ENCODE assay signal across 8 cellular contexts in genomic region chr7:28093617-28094232, GRCh38.
DNase-seq lines count a peak whose midpoint lies in the region; ATAC-seq and TF ChIP-seq lines count a peak whose summit lies in the region.

No MANE protein-coding gene starts in this region.

- no peaks in the 10 kb centered on the region for H3F3A ChIP-seq in GM23248 (ENCODE audit: insufficient read depth)

- ATAC-seq in upper lobe of right lung (peak; percentile 79), HG02588 (IDR thresholded peaks at IDR 0.05; ENCODE audit: unreplicated experiment) (no peak)

- intact Hi-C loops in upper lobe of right lung (cut with DNase I): no loop called here

- in situ Hi-C loops in GM23248 (cut with MboI): loop anchor here (10.0 kb wide), 1 partner anchor 899 kb away; no protein-coding TSS in a partner anchor

- no peaks in the 10 kb centered on the region for H3K36me3 ChIP-seq in GM23248 (ENCODE audit: low read depth)
- no peaks in the 10 kb centered on the region for H3K36me3 ChIP-seq in upper lobe of right lung

- 0 out of 2 replicates have a peak, but pooled peaks cover 4% of the 10 kb centered on the region for H4K20me1 ChIP-seq in GM23248 (ENCODE audit: insufficient read depth)

- WGBS in GM23248 (ENCODE audit: low coverage in 1 of 2, low lambda C conversion rate in 2 of 2, missing lambda C conversion rate in 2 of 2), 2 experiments: 42 to 48% methylated on average over 9 of the region's 9 CpGs

- H3K4me2 ChIP-seq in GM23248 (ENCODE audit: unreplicated experiment): peak overlapping the region; percentile 21

- TF ChIP-seq CTCF in AG09319 (IDR thresholded peaks at IDR 0.05; ENCODE audit: low read depth, low read length) (peak; percentile 84), fibroblast of the aortic adventitia (IDR thresholded peaks at IDR 0.05; ENCODE audit: insufficient read depth, low read length) (peak; percentile 71), upper lobe of right lung (IDR thresholded peaks at IDR 0.05) (peak; percentile 54)

- no peak overlapping the region for H2AFZ ChIP-seq in GM23248

- H3K27me3 ChIP-seq in GM23248 (replicated peaks; ENCODE audit: insufficient read depth) (no peaks in the 10 kb centered on the region), upper lobe of right lung (no peaks in the 10 kb centered on the region)

- H3K9ac ChIP-seq in GM23248: 0 out of 2 replicates have a peak overlapping the region, but pooled peaks have one; percentile 3

- peaks cover 36% of the 10 kb centered on the region for H3K79me2 ChIP-seq in GM23248 (ENCODE audit: insufficient read depth)

- H3K27ac ChIP-seq in GM23248 (no peak overlapping the region), upper lobe of right lung (no peak overlapping the region)

- 0 out of 2 replicates have a peak, but pooled peaks cover 13% of the 10 kb centered on the region for H3K4me1 ChIP-seq in GM23248 (ENCODE audit: insufficient read depth)
- peaks cover 8% of the 10 kb centered on the region for H3K4me1 ChIP-seq in upper lobe of right lung

- DNase-seq in AG09319 (ENCODE audit: extremely low read depth, low read depth): no peak
- DNase-seq in GM23248: peak; percentile 80
- DNase-seq in NCI-H526 treated with DMSO at 0.1 percent for 48 hours (lab: John Stamatoyannopoulos, UW): peak; percentile 31
- DNase-seq in activated CD8-positive, alpha-beta memory T cell treated with anti-CD3 and anti-CD28 coated beads for 24 hours: peak; percentile 71
- peak; percentile 72 for DNase-seq in fibroblast of the aortic adventitia (ENCODE audit: low read depth)
- peak; percentile 31 for DNase-seq in non-pigmented ciliary epithelial cell (ENCODE audit: low read depth)
- DNase-seq in upper lobe of right lung: peak; percentile 85

- H3K9me2 ChIP-seq in GM23248 (ENCODE audit: insufficient read depth): no peaks in the 10 kb centered on the region

- H3K4me3 ChIP-seq in GM23248 (peak overlapping the region; percentile 22), fibroblast of the aortic adventitia (ENCODE audit: low read depth, low read length) (no peak overlapping the region), upper lobe of right lung (no peak overlapping the region)

- H3K9me3 ChIP-seq in GM23248 (ENCODE audit: low read depth): no peaks in the 10 kb centered on the region
- H3K9me3 ChIP-seq in upper lobe of right lung: no peaks in the 10 kb centered on the region
